Comparison of ENCODE assay signal across 20 cellular contexts in the genomic region with DNA sequence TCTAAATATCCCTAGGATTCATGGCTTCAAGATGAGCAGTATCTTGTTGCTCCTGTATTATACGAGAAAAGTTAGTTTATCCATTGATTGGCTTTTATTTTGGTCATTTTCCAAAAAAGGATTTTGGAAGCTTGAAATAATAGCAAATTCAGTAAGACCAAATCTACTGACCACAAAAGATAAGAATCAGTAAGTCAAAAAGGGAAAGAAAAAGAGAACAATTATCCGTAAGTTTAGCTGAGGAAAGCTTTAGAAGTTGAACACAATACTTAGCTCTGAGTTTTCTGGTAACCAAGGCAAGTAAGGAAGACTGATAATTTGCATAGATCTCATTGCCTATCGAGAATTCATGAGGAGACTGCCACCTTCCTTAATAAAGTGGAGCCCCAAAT. TPM values are rescaled to one million over a fixed set of nuclear protein-coding genes. Genes with fewer than 3 reads are reported as not detected.
DNase-seq lines count a peak whose midpoint lies in the region; ATAC-seq, FAIRE-seq and TF ChIP-seq lines count a peak whose summit lies in the region.
"Had no signal": no experiment of that assay in that cellular context is flagged by ENCODE, and none has a peak within 500 bp of the region (broad histone marks: within the 10 kb centered on the region; RNA-seq: fewer than 3 reads in every experiment).

No MANE protein-coding gene starts in this region.

- intact Hi-C loops in K562 (cut with micrococcal nuclease) (no loop called here), natural killer cell (cut with micrococcal nuclease) (no loop called here)

- TF ChIP-seq CTCF in DOHH2 (IDR thresholded peaks at IDR 0.05; ENCODE audit: low read depth, low read length, poor library complexity, severe bottlenecking) (no peak), K562 (IDR thresholded peaks at IDR 0.05 in 2 of 3, conservative IDR thresholded peaks at IDR 0.05 in 1 of 3; ENCODE audit: insufficient read depth in 2 of 3, low read depth in 1 of 3, low read length in 3 of 3) (no peak), natural killer cell (IDR thresholded peaks at IDR 0.05) (no peak)

- CTCF ChIA-PET in K562 (lab: Yijun Ruan, JAX; ENCODE audit: low intra/inter-chr PET ratio) = no interaction called here

- WGBS in K562 (ENCODE audit: insufficient coverage, low coverage, missing lambda C conversion rate) = 20% methylated on average over 3 of the region's 3 CpGs

- H3K4me2 ChIP-seq in DOHH2 (ENCODE audit: low read length) (peak overlapping the region; percentile 53; the same call in 1 of the 2 replicates), K562 (ENCODE audit: insufficient read depth, low read length) (peak overlapping the region; percentile 32; the same call in 1 of the 2 replicates)

- H3K79me2 ChIP-seq in DOHH2 (ENCODE audit: control insufficient read depth, low read length) (peaks cover 100% of the 10 kb centered on the region), K562 (ENCODE audit: control insufficient read depth, insufficient read depth, low read length) (peaks cover 99% of the 10 kb centered on the region)

- FAIRE-seq in K562 (lab: Jason Lieb, UNC) = no peak

- H3F3A ChIP-seq in DOHH2 (ENCODE audit: control insufficient read depth, insufficient read depth) = peaks cover 14% of the 10 kb centered on the region

- POLR2A ChIA-PET in K562 (lab: Yijun Ruan, JAX) = interaction anchor here (0.6 to 1.6 kb wide), 10 partner anchors 8 to 74 kb away, joined by 3 to 8 read pairs (median 3); partner anchors contain the start of gene TGFBR1

- no peaks in the 10 kb centered on the region for H3K27me3 ChIP-seq in CD4-positive, CD25-positive, alpha-beta regulatory T cell (ENCODE audit: control insufficient read depth, insufficient read depth, low read length)
- H3K27me3 ChIP-seq in DOHH2 (ENCODE audit: control insufficient read depth, low read length) (no peaks in the 10 kb centered on the region), K562 (ENCODE audit: control insufficient read depth in 2 of 2, insufficient read depth in 2 of 2, low read length in 2 of 2) (no peaks in the 10 kb centered on the region)
- H3K27me3 ChIP-seq: breast epithelium, heart left ventricle, left lung, testis had no signal

- no peak for DNase-seq in CD4-positive, CD25-positive, alpha-beta regulatory T cell
- DNase-seq in K562 (ENCODE audit: extremely low read depth in 1 of 4, low spot score in 3 of 4) (no peak), natural killer cell (no peak), NCI-H226 (no peak), amygdala (lab: John Stamatoyannopoulos, UW) (no peak)
- no peak for DNase-seq in stimulated activated naive CD4-positive, alpha-beta T cell (lab: John Stamatoyannopoulos, UW)
- DNase-seq: activated CD8-positive, alpha-beta memory T cell treated with anti-CD3 and anti-CD28 coated beads for 24 hours; DMS79; heart left ventricle; left lung; MV-4-11; NCI-H2171; NCI-H526; stimulated activated CD4-positive, alpha-beta T cell treated with anti-CD3 and anti-CD28 coated beads, Interleukin-2, amount 100 ng/mL, for 48 hours; stimulated activated naive B cell treated with anti-CD40 and anti-IgM and Interleukin-4, amounts not matched to agents 10 μg/mL and 1 μg/mL and 100 μg/mL, for 72 hours; testis had no signal

- ATAC-seq in CD4-positive, CD25-positive, alpha-beta regulatory T cell (ENCODE audit: low read depth in 2 of 2) = no peak
- ATAC-seq in K562 = no peak
- no peak for ATAC-seq in natural killer cell
- no peak for ATAC-seq in HG03039 (IDR thresholded peaks at IDR 0.05; ENCODE audit: unreplicated experiment)
- ATAC-seq: HCT116; left lung; stimulated activated naive B cell treated with anti-CD40 and anti-IgM and Interleukin-4, amounts not matched to agents 10 μg/mL and 1 μg/mL and 100 μg/mL, for 72 hours had no signal

- in situ Hi-C loops in K562 (cut with MboI) = no loop called here

- H2AFZ ChIP-seq in K562 (ENCODE audit: low read depth, low read length) = no peak overlapping the region

- H3K9me2 ChIP-seq in DOHH2 (replicated peaks; ENCODE audit: control insufficient read depth, low read length) = no peaks in the 10 kb centered on the region

- peak overlapping the region; percentile 69 for H3K27ac ChIP-seq in CD4-positive, CD25-positive, alpha-beta regulatory T cell (ENCODE audit: insufficient read depth, low read length, poor library complexity, severe bottlenecking)
- H3K27ac ChIP-seq in DOHH2 (ENCODE audit: low read depth, low read length) (no peak overlapping the region), K562 (ENCODE audit: extremely low read depth, low read depth, low read length) (0 out of 3 replicates have a peak overlapping the region, but pooled peaks have one; percentile 13)
- H3K27ac ChIP-seq: left lung, testis had no signal

- peak overlapping the region in 3 of 4 donors; percentile 23 to 30 (median 28) for H3K4me3 Mint-ChIP-seq in CD4-positive, CD25-positive, alpha-beta regulatory T cell
- H3K4me3 Mint-ChIP-seq in natural killer cell = peak overlapping the region; percentile 62

- TF ChIP-seq RAD21 in K562 (CRISPR knock-in tag; conservative IDR thresholded peaks at IDR 0.05 in 1 of 2, IDR thresholded peaks at IDR 0.05 in 1 of 2) = no peak

- peak overlapping the region in 2 of 3 donors; percentile 42 to 81 for H3K27ac Mint-ChIP-seq in CD4-positive, CD25-positive, alpha-beta regulatory T cell
- H3K27ac Mint-ChIP-seq in natural killer cell = peak overlapping the region; percentile 77 to 85

- H3K36me3 Mint-ChIP-seq in CD4-positive, CD25-positive, alpha-beta regulatory T cell = peaks cover 6% of the 10 kb centered on the region
- no peaks in the 10 kb centered on the region for H3K36me3 Mint-ChIP-seq in natural killer cell

- no peaks in the 10 kb centered on the region for H3K9me3 Mint-ChIP-seq in CD4-positive, CD25-positive, alpha-beta regulatory T cell
- no peaks in the 10 kb centered on the region for H3K9me3 Mint-ChIP-seq in natural killer cell

- H3K9ac ChIP-seq in K562 (ENCODE audit: insufficient read depth in 1 of 2, low read depth in 2 of 2, low read length in 2 of 2) = no peak overlapping the region

- no peaks in the 10 kb centered on the region for H3K27me3 Mint-ChIP-seq in CD4-positive, CD25-positive, alpha-beta regulatory T cell
- no peaks in the 10 kb centered on the region for H3K27me3 Mint-ChIP-seq in natural killer cell (ENCODE audit: low read depth in 2 of 2)
- H3K27me3 Mint-ChIP-seq: stimulated activated naive B cell treated with anti-CD40 and anti-IgM and Interleukin-4, amounts not matched to agents 10 μg/mL and 1 μg/mL and 100 μg/mL, for 72 hours had no signal

- TF ChIP-seq EP300 in K562 (IDR thresholded peaks at IDR 0.05; ENCODE audit: low read length) = no peak

- peaks cover 35 to 93% (median 72%) of the 10 kb centered on the region in 4 donors for H3K4me1 Mint-ChIP-seq in CD4-positive, CD25-positive, alpha-beta regulatory T cell
- H3K4me1 Mint-ChIP-seq in natural killer cell = peaks cover 84 to 85% of the 10 kb centered on the region in 2 donors

- TF ChIP-seq POLR2A in K562 (conservative IDR thresholded peaks at IDR 0.05) = no peak

- peak overlapping the region; percentile 76 for H3K4me3 ChIP-seq in CD4-positive, CD25-positive, alpha-beta regulatory T cell (ENCODE audit: low read depth, low read length)
- no peak overlapping the region for H3K4me3 ChIP-seq in DOHH2 (ENCODE audit: low read length)
- no peak overlapping the region for H3K4me3 ChIP-seq in K562
- H3K4me3 ChIP-seq: breast epithelium, heart left ventricle, left lung, testis had no signal

- no peaks in the 10 kb centered on the region for H3K9me3 ChIP-seq in CD4-positive, CD25-positive, alpha-beta regulatory T cell (ENCODE audit: control insufficient read depth in 2 of 2, low read length in 2 of 2)
- H3K9me3 ChIP-seq in DOHH2 (ENCODE audit: control insufficient read depth, insufficient read depth, low read length) (no peaks in the 10 kb centered on the region), K562 (replicated peaks; ENCODE audit: control insufficient read depth, insufficient read depth, low read depth, low read length) (no peaks in the 10 kb centered on the region)
- H3K9me3 ChIP-seq: breast epithelium, heart left ventricle, left lung, testis had no signal

- no peaks in the 10 kb centered on the region for H3K36me3 ChIP-seq in CD4-positive, CD25-positive, alpha-beta regulatory T cell (ENCODE audit: control insufficient read depth, insufficient read depth, low read length)
- H3K36me3 ChIP-seq in DOHH2 (ENCODE audit: control insufficient read depth, low read length) (peaks cover 58% of the 10 kb centered on the region), K562 (ENCODE audit: control insufficient read depth, insufficient read depth, low read length) (peaks cover 23% of the 10 kb centered on the region; the same call in 2 of the 3 replicates)
- H3K36me3 ChIP-seq: breast epithelium, left lung had no signal

- peaks cover 83% of the 10 kb centered on the region for H3K4me1 ChIP-seq in CD4-positive, CD25-positive, alpha-beta regulatory T cell (ENCODE audit: control insufficient read depth, insufficient read depth, low read length, poor library complexity, severe bottlenecking)
- H3K4me1 ChIP-seq in DOHH2 (ENCODE audit: control insufficient read depth, low read length) = peaks cover 98% of the 10 kb centered on the region
- H3K4me1 ChIP-seq in K562 (replicated peaks in 1 of 2; ENCODE audit: control insufficient read depth in 2 of 2, insufficient read depth in 2 of 2, low read length in 2 of 2) = peaks cover 4 to 46% of the 10 kb centered on the region in 2 experiments; a peak in 4 of 5 replicates

- H4K20me1 ChIP-seq in DOHH2 (ENCODE audit: control insufficient read depth, insufficient read depth, low read depth, low read length) (no peaks in the 10 kb centered on the region), K562 (replicated peaks; ENCODE audit: control insufficient read depth, insufficient read depth, low read length) (peaks cover 23% of the 10 kb centered on the region)

- no peaks in the 10 kb centered on the region for H3K9me1 ChIP-seq in K562 (ENCODE audit: control insufficient read depth, insufficient read depth, low read length)

- no TSS peak for BruUV-seq in K562 (replicated peaks; lab: Mats Ljungman, UMichigan)

RNA-seq across cellular contexts. Expression of gene TGFBR1, which starts 9.1 kb away (rescaled TPM):
- total RNA-seq in CD4-positive, CD25-positive, alpha-beta regulatory T cell = 24.9 TPM
- 10 to 100 TPM; 18.0 to 27.0 (median 18.9) TPM for polyA plus RNA-seq in CD4-positive, CD25-positive, alpha-beta regulatory T cell
- total RNA-seq in K562 (2011; cell fraction: chromatin; rRNA removed; ENCODE audit: low replicate concordance) = 128 and 138 TPM in 2 replicates
- total RNA-seq in K562 (2011; cell fraction: nucleolus; rRNA removed) = 54.0 and 59.5 TPM in 2 replicates
- total RNA-seq in K562 (2011; cell fraction: nucleoplasm; rRNA removed) = 105 and 166 TPM in 2 replicates
- total RNA-seq in K562 (2014; rRNA removed) (22.0 and 23.8 TPM in 2 replicates), K562 (2014; rRNA removed; fragmentation: Illumina TruSeq; extraction: Trizol) (43.7 and 52.6 TPM in 2 replicates), K562 (2015; rRNA removed; fragmentation: Illumina TruSeq; extraction: Trizol) (39.6 and 42.7 TPM in 2 replicates), K562 (2021) (47.1 and 51.9 TPM in 2 replicates), natural killer cell (100 to 1,000 TPM in 2 of 3 donors, 10 to 100 TPM in 1; 78.0 to 120 (median 113) TPM)
- polyA plus RNA-seq in K562 (2011; rRNA removed) (60.6 and 62.4 TPM in 2 replicates), K562 (2014; fragmentation: Illumina TruSeq; extraction: Trizol) (21.0 and 22.9 TPM in 2 replicates), K562 (2014; fragmentation: Nextera tagmentation; extraction: Ambion mirVana) (10 to 100 TPM; 15.9 to 57.6 TPM), K562 (2014; rRNA removed) (14.0 and 15.5 TPM in 2 replicates)
- 26.0 and 33.7 TPM in 2 replicates for polyA plus RNA-seq in K562 (2011; cell fraction: cytosol; rRNA removed)
- polyA plus RNA-seq in K562 (2011; cell fraction: nucleus; rRNA removed) = 34.5 and 36.0 TPM in 2 replicates
- polyA plus RNA-seq in K562 (2012) = 21.8 and 26.0 TPM in 2 replicates
- polyA minus RNA-seq in K562 (2011; rRNA and poly(A)+ RNA removed) = 200 and 204 TPM in 2 replicates
- 71.2 and 76.9 TPM in 2 replicates for polyA minus RNA-seq in K562 (2011; cell fraction: cytosol; rRNA and poly(A)+ RNA removed)
- 21.1 and 40.8 TPM in 2 replicates for polyA minus RNA-seq in K562 (2011; cell fraction: nucleus; rRNA and poly(A)+ RNA removed)
